In the genomic region with DNA sequence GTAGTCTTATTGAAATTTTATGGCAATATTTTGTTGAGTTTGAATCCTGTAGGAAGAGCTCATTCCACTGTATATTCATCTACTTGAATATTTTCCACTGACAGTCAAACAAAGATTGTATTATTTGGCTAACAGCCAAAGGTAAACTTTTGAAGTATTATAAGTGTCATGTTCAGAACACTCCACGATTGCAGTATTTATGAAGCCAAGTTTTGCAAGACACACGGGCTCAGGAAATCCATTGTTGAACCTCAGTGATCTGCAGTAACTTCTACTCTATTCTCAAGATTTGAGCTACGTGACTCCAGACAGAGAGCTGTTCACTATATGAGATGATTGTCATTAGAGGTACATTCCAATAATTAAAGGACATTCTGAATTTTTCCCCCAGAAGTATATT, we compare ENCODE assay signal across 23 cellular contexts.
"Had no signal": no experiment of that assay in that cellular context is flagged by ENCODE, and none has a peak within 500 bp of the region (broad histone marks: within the 10 kb centered on the region; RNA-seq: fewer than 3 reads in every experiment).

No MANE protein-coding gene starts in this region.

- H3K9me3 Mint-ChIP-seq: nephron progenitor cell had no signal

- H3K36me3 Mint-ChIP-seq: activated naive CD8-positive, alpha-beta T cell treated with anti-CD3 and anti-CD28 coated beads, Interleukin-2, amount 10 ng/mL, durations not matched to agents 7 days and 5 days; stimulated activated memory B cell treated with anti-CD40 and anti-IgM and Interleukin-4, amounts not matched to agents 10 μg/mL and 1 μg/mL and 100 μg/mL, for 72 hours; WTC11 had no signal

- H3K27me3 Mint-ChIP-seq: activated naive CD8-positive, alpha-beta T cell treated with anti-CD3 and anti-CD28 coated beads, Interleukin-2, amount 10 ng/mL, durations not matched to agents 7 days and 5 days; effector memory CD8-positive, alpha-beta T cell; stimulated activated memory B cell treated with anti-CD40 and anti-IgM and Interleukin-4, amounts not matched to agents 10 μg/mL and 1 μg/mL and 100 μg/mL, for 72 hours had no signal

- H3K27ac Mint-ChIP-seq: activated naive CD4-positive, alpha-beta T cell treated with anti-CD3 and anti-CD28 coated beads for 36 hours; activated naive CD8-positive, alpha-beta T cell treated with anti-CD3 and anti-CD28 coated beads, Interleukin-2, amount 10 ng/mL, durations not matched to agents 7 days and 5 days; effector memory CD8-positive, alpha-beta T cell; nephron progenitor cell; stimulated activated memory B cell treated with anti-CD40 and anti-IgM and Interleukin-4, amounts not matched to agents 10 μg/mL and 1 μg/mL and 100 μg/mL, for 72 hours; WTC11 had no signal

- H3K36me3 ChIP-seq: esophagus muscularis mucosa, gastrocnemius medialis, right lobe of liver, stomach, suprapubic skin, tibial nerve had no signal

- H3K27ac ChIP-seq: dorsolateral prefrontal cortex, esophagus muscularis mucosa, gastrocnemius medialis, right lobe of liver, skin epidermis, stomach, suprapubic skin, tibial nerve had no signal

- H3K4me3 ChIP-seq: dorsolateral prefrontal cortex, esophagus muscularis mucosa, gastrocnemius medialis, right lobe of liver, skin epidermis, stomach, suprapubic skin, tibial nerve had no signal

- H3K27me3 ChIP-seq: dorsolateral prefrontal cortex, esophagus muscularis mucosa, gastrocnemius medialis, right lobe of liver, stomach, suprapubic skin, tibial nerve had no signal

- ATAC-seq: effector memory CD8-positive, alpha-beta T cell; gastrocnemius medialis; left ventricle myocardium superior; right lobe of liver; stimulated activated memory B cell treated with anti-CD40 and anti-IgM and Interleukin-4, amounts not matched to agents 10 μg/mL and 1 μg/mL and 100 μg/mL, for 72 hours; WTC11 had no signal

- H3K4me3 Mint-ChIP-seq: activated naive CD4-positive, alpha-beta T cell treated with anti-CD3 and anti-CD28 coated beads for 36 hours; activated naive CD8-positive, alpha-beta T cell treated with anti-CD3 and anti-CD28 coated beads, Interleukin-2, amount 10 ng/mL, durations not matched to agents 7 days and 5 days; effector memory CD8-positive, alpha-beta T cell; nephron progenitor cell; stimulated activated memory B cell treated with anti-CD40 and anti-IgM and Interleukin-4, amounts not matched to agents 10 μg/mL and 1 μg/mL and 100 μg/mL, for 72 hours; WTC11 had no signal

- H3K4me1 ChIP-seq: gastrocnemius medialis, right lobe of liver, stomach, suprapubic skin, tibial nerve had no signal

- H3K4me1 Mint-ChIP-seq: activated naive CD8-positive, alpha-beta T cell treated with anti-CD3 and anti-CD28 coated beads, Interleukin-2, amount 10 ng/mL, durations not matched to agents 7 days and 5 days; nephron progenitor cell; stimulated activated memory B cell treated with anti-CD40 and anti-IgM and Interleukin-4, amounts not matched to agents 10 μg/mL and 1 μg/mL and 100 μg/mL, for 72 hours had no signal

- DNase-seq: activated CD4-positive, alpha-beta T cell treated with anti-CD3 and anti-CD28 coated beads, Interleukin-2, amount 50 U/mL, for 4 hours; activated effector memory CD4-positive, alpha-beta T cell treated with Interleukin-2 at 50 U/mL for 16 hours; activated naive CD4-positive, alpha-beta T cell treated with anti-CD3 and anti-CD28 coated beads for 36 hours; activated naive CD8-positive, alpha-beta T cell treated with anti-CD3 and anti-CD28 coated beads, Interleukin-2, amount 10 ng/mL, durations not matched to agents 7 days and 5 days; activated T-cell treated with anti-CD3 and anti-CD28 coated beads, Interleukin-2, amount 50 U/mL, for 48 hours; amniotic stem cell; central memory CD4-positive, alpha-beta T cell; dorsolateral prefrontal cortex; effector memory CD8-positive, alpha-beta T cell; gastrocnemius medialis; hippocampal formation; left ventricle myocardium superior; nephron progenitor cell; right lobe of liver; stimulated activated CD4-positive, alpha-beta T cell treated with anti-CD3 and anti-CD28 coated beads, Interleukin-2, amount 100 ng/mL, for 24 hours; stomach; T1000 had no signal
